9 cellular contexts compared by ENCODE assay signal in genomic region chr1:3453203-3453761, GRCh38. TPM values are rescaled to one million over a fixed set of nuclear protein-coding genes. Genes with fewer than 3 reads are reported as not detected.
A peak's percentile ranks its signal among the peaks of the same experiment; 100 is the strongest.
DNase-seq lines count a peak whose midpoint lies in the region; ATAC-seq and TF ChIP-seq lines count a peak whose summit lies in the region.
"Had no signal": no experiment of that assay in that cellular context is flagged by ENCODE, and none has a peak within 500 bp of the region (broad histone marks: within the 10 kb centered on the region; RNA-seq: fewer than 3 reads in every experiment).

No MANE protein-coding gene starts in this region.

- peaks cover 13% of the 10 kb centered on the region for H3K4me1 ChIP-seq in CD4-positive, alpha-beta memory T cell (ENCODE audit: insufficient read depth, low read length)
- H3K4me1 ChIP-seq in HEK293 (ENCODE audit: control insufficient read depth, insufficient read depth, low read length) (no peaks in the 10 kb centered on the region), OCI-LY7 (ENCODE audit: insufficient read depth, low read length, poor library complexity, severe bottlenecking) (no peaks in the 10 kb centered on the region), fibroblast of lung (ENCODE audit: control insufficient read depth, extremely low read depth, insufficient read depth, low read length) (no peaks in the 10 kb centered on the region)

- H3K4me3 ChIP-seq in CD4-positive, alpha-beta memory T cell (ENCODE audit: low read length in 2 of 2) = no peak overlapping the region
- no peak overlapping the region for H3K4me3 ChIP-seq in HEK293 (ENCODE audit: low read depth, low read length)
- H3K4me3 ChIP-seq in OCI-LY7 (ENCODE audit: low read depth, low read length, poor library complexity, severe bottlenecking) = no peak overlapping the region
- H3K4me3 ChIP-seq in fibroblast of lung (replicated peaks in 1 of 4; ENCODE audit: control extremely low read depth in 1 of 4, insufficient read depth in 1 of 4, low read depth in 3 of 4, low read length in 4 of 4) = no peak overlapping the region

- peak overlapping the region in 1 of 7 donors; percentile 43 for H3K27ac Mint-ChIP-seq in CD4-positive, alpha-beta memory T cell
- no peak overlapping the region for H3K27ac Mint-ChIP-seq in natural killer cell treated with Interleukin-12 subunit alpha and Interleukin-12 subunit beta and Interleukin-15 and Interleukin-18, amount 100 ng/mL, for 72 hours

- intact Hi-C loops in CD4-positive, alpha-beta memory T cell (cut with micrococcal nuclease) = loop anchor here (1.0 kb wide), 1 partner anchor 166 kb away; no protein-coding TSS in a partner anchor
- intact Hi-C loops in OCI-LY7 (cut with micrococcal nuclease; ENCODE audit: unreplicated experiment) = loop anchor here (2.0 kb wide), 2 partner anchors 32 to 166 kb away; no protein-coding TSS in a partner anchor

- H3K36me3 ChIP-seq in CD4-positive, alpha-beta memory T cell (ENCODE audit: insufficient read depth, low read length) = no peaks in the 10 kb centered on the region
- H3K36me3 ChIP-seq in HEK293 (ENCODE audit: control insufficient read depth in 2 of 2, insufficient read depth in 1 of 2, low read length in 2 of 2) (no peaks in the 10 kb centered on the region), OCI-LY7 (ENCODE audit: insufficient read depth, low read length) (no peaks in the 10 kb centered on the region), fibroblast of lung (ENCODE audit: control insufficient read depth, insufficient read depth, low read length) (no peaks in the 10 kb centered on the region)

- POLR2A ChIA-PET in CD4-positive, alpha-beta memory T cell (lab: Charles Lee; ENCODE audit: partially characterized antibody) = interaction anchor here (0.7 to 1.7 kb wide), 4 partner anchors 77 to 171 kb away, joined by 3 to 5 read pairs (median 5); no protein-coding TSS in a partner anchor
- POLR2A ChIA-PET in HEK293 (lab: Yijun Ruan, JAX) = interaction anchor here (0.6 to 1.5 kb wide), 6 partner anchors 12 to 166 kb away, joined by 3 to 6 read pairs (median 4); no protein-coding TSS in a partner anchor
- POLR2A ChIA-PET in OCI-LY7 (lab: Charles Lee) = interaction anchor here (0.7 kb wide), 2 partner anchors 11 to 16 kb away, joined by 3 to 4 read pairs; no protein-coding TSS in a partner anchor

- BruUV-seq in OCI-LY7 (replicated peaks; lab: Mats Ljungman, UMichigan) = no TSS peak

- peak overlapping the region; percentile 46 to 82 (median 66) for H3K4me3 Mint-ChIP-seq in CD4-positive, alpha-beta memory T cell
- no peak overlapping the region for H3K4me3 Mint-ChIP-seq in natural killer cell treated with Interleukin-12 subunit alpha and Interleukin-12 subunit beta and Interleukin-15 and Interleukin-18, amount 100 ng/mL, for 72 hours

- peaks cover 7 to 8% of the 10 kb centered on the region in 2 donors for H3K27me3 Mint-ChIP-seq in CD4-positive, alpha-beta memory T cell
- peaks cover 7 to 16% of the 10 kb centered on the region in 2 donors for H3K27me3 Mint-ChIP-seq in natural killer cell treated with Interleukin-12 subunit alpha and Interleukin-12 subunit beta and Interleukin-15 and Interleukin-18, amount 100 ng/mL, for 72 hours

- H4K20me1 ChIP-seq in OCI-LY7 (ENCODE audit: insufficient read depth, low read length) (no peaks in the 10 kb centered on the region; the same call in 1 of the 2 replicates), fibroblast of lung (ENCODE audit: control insufficient read depth, extremely low read depth, insufficient read depth, low read length) (no peaks in the 10 kb centered on the region)

- peaks cover 0 to 7% (median 2%) of the 10 kb centered on the region in 4 donors for H3K4me1 Mint-ChIP-seq in CD4-positive, alpha-beta memory T cell
- peaks cover 0 to 2% of the 10 kb centered on the region in 2 donors for H3K4me1 Mint-ChIP-seq in natural killer cell treated with Interleukin-12 subunit alpha and Interleukin-12 subunit beta and Interleukin-15 and Interleukin-18, amount 100 ng/mL, for 72 hours (ENCODE audit: low read depth in 2 of 2)

- CTCF ChIA-PET in CD4-positive, alpha-beta memory T cell (lab: Charles Lee; ENCODE audit: partially characterized antibody) = interaction anchor here (0.8 to 2.6 kb wide), 13 partner anchors 9 to 393 kb away, joined by 3 to 60 read pairs (median 5); no protein-coding TSS in a partner anchor
- CTCF ChIA-PET in HEK293 (lab: Yijun Ruan, JAX) (interaction anchor here (0.6 to 2.8 kb wide), 41 partner anchors 9 to 429 kb away, joined by 3 to 67 read pairs (median 5); partner anchors contain the start of gene TP73), OCI-LY7 (lab: Charles Lee; ENCODE audit: unreplicated experiment) (interaction anchor here (1.1 kb wide), 1 partner anchor 32 kb away, joined by 3 read pairs; no protein-coding TSS in a partner anchor)

- H3K9ac ChIP-seq in fibroblast of lung (ENCODE audit: insufficient read depth, low read length) = no peak overlapping the region

- H3K9me3 ChIP-seq in CD4-positive, alpha-beta memory T cell (ENCODE audit: control insufficient read depth in 1 of 2, low read length in 2 of 2) = no peaks in the 10 kb centered on the region
- H3K9me3 ChIP-seq in HEK293 (ENCODE audit: control insufficient read depth, insufficient read depth, low read depth, low read length) (no peaks in the 10 kb centered on the region), OCI-LY7 (ENCODE audit: low read length) (no peaks in the 10 kb centered on the region), fibroblast of lung (ENCODE audit: control insufficient read depth, insufficient read depth, low read depth, low read length) (no peaks in the 10 kb centered on the region)

- no peaks in the 10 kb centered on the region for H3K9me3 Mint-ChIP-seq in CD4-positive, alpha-beta memory T cell
- no peaks in the 10 kb centered on the region for H3K9me3 Mint-ChIP-seq in natural killer cell treated with Interleukin-12 subunit alpha and Interleukin-12 subunit beta and Interleukin-15 and Interleukin-18, amount 100 ng/mL, for 72 hours

- H3K79me2 ChIP-seq in OCI-LY7 (ENCODE audit: insufficient read depth, low read depth, low read length) (no peaks in the 10 kb centered on the region), fibroblast of lung (ENCODE audit: control insufficient read depth, insufficient read depth, low read length) (no peaks in the 10 kb centered on the region)

- DNase-seq in CD4-positive, alpha-beta memory T cell = peak; percentile 57 to 75 (median 64)
- DNase-seq in OCI-LY7 (ENCODE audit: low spot score) (peak; percentile 57), fibroblast of lung (ENCODE audit: low read depth in 2 of 2) (peak; percentile 33 to 57)
- peak; percentile 87 to 88 for DNase-seq in activated T-cell treated with anti-CD3 and anti-CD28 coated beads, Interleukin-2, amount 50 U/mL, for 48 hours
- DNase-seq in natural killer cell treated with Interleukin-12 subunit alpha and Interleukin-12 subunit beta and Interleukin-15 and Interleukin-18, amount 100 ng/mL, for 72 hours (ENCODE audit: low spot score) = peak; percentile 77
- DNase-seq in stimulated activated naive CD4-positive, alpha-beta T cell treated with Interleukin-2 at 50 U/mL for 16 hours (lab: John Stamatoyannopoulos, UW) = peak; percentile 41

- H2AFZ ChIP-seq in OCI-LY7 (ENCODE audit: low read length) = no peak overlapping the region
- no peak overlapping the region for H2AFZ ChIP-seq in fibroblast of lung (ENCODE audit: low read length)

- TF ChIP-seq CTCF in HEK293 (tag by site-specific recombination; IDR thresholded peaks at IDR 0.05) = peak; percentile 91
- TF ChIP-seq CTCF in OCI-LY7 (conservative IDR thresholded peaks at IDR 0.05; ENCODE audit: low read length) = peak; percentile 81
- TF ChIP-seq CTCF in fibroblast of lung (conservative IDR thresholded peaks at IDR 0.05 in 1 of 2, IDR thresholded peaks at IDR 0.05 in 1 of 2; ENCODE audit: low read depth in 1 of 2, low read length in 2 of 2) = peak; percentile 87 to 88

- peak; percentile 62 to 81 for ATAC-seq in natural killer cell treated with Interleukin-12 subunit alpha and Interleukin-12 subunit beta and Interleukin-15 and Interleukin-18, amount 100 ng/mL, for 72 hours
- no peak for ATAC-seq in GM21737 (IDR thresholded peaks at IDR 0.05; ENCODE audit: unreplicated experiment)

- H3K27ac ChIP-seq in CD4-positive, alpha-beta memory T cell (ENCODE audit: low read depth, low read length) = no peak overlapping the region
- H3K27ac ChIP-seq in HEK293 (ENCODE audit: extremely low read depth, low read depth, low read length) = no peak overlapping the region
- no peak overlapping the region for H3K27ac ChIP-seq in OCI-LY7 (ENCODE audit: low read depth, low read length, poor library complexity, severe bottlenecking)
- no peak overlapping the region for H3K27ac ChIP-seq in fibroblast of lung (ENCODE audit: insufficient read depth, low read length)

- H3K27me3 ChIP-seq in CD4-positive, alpha-beta memory T cell (ENCODE audit: insufficient read depth, low read length) = peaks cover 11% of the 10 kb centered on the region
- no peaks in the 10 kb centered on the region for H3K27me3 ChIP-seq in fibroblast of lung (ENCODE audit: control insufficient read depth, insufficient read depth, low read length)

- H3K36me3 Mint-ChIP-seq in CD4-positive, alpha-beta memory T cell = no peaks in the 10 kb centered on the region
- H3K36me3 Mint-ChIP-seq in natural killer cell treated with Interleukin-12 subunit alpha and Interleukin-12 subunit beta and Interleukin-15 and Interleukin-18, amount 100 ng/mL, for 72 hours = no peaks in the 10 kb centered on the region

- H3K9me2 ChIP-seq in OCI-LY7 (ENCODE audit: insufficient read depth, low read length) = no peaks in the 10 kb centered on the region

- no peak overlapping the region for H3K4me2 ChIP-seq in OCI-LY7 (ENCODE audit: low read length)
- H3K4me2 ChIP-seq in fibroblast of lung (ENCODE audit: extremely low read depth, insufficient read depth, low read length) = no peak overlapping the region

TF ChIP-seq in HEK293, 187 proteins besides CTCF, POLR2A, EP300 and RAD21 (continues in another document):
- TF ChIP-seq BCL11A (tag by site-specific recombination; IDR thresholded peaks at IDR 0.05; ENCODE audit: low read depth) (0 out of 2 replicates have a peak, but pooled peaks have one; percentile 18), IKZF3 (tag by site-specific recombination; IDR thresholded peaks at IDR 0.05) (peak; percentile 67), ZNF776 (tag by site-specific recombination; IDR thresholded peaks at IDR 0.05; ENCODE audit: borderline replicate concordance) (no peak), GLIS2 (tag by site-specific recombination; IDR thresholded peaks at IDR 0.05) (peak; percentile 91), ZNF621 (tag by site-specific recombination; IDR thresholded peaks at IDR 0.05) (no peak), SP3 (tag by site-specific recombination; IDR thresholded peaks at IDR 0.05) (peak; percentile 75), ZNF654 (tag by site-specific recombination; IDR thresholded peaks at IDR 0.05; ENCODE audit: low read depth) (peak; percentile 65)

RNA-seq across cellular contexts. Expression of gene ARHGEF16, which starts 1.2 kb away (rescaled TPM):
- under 1 TPM; 0.20 to 0.22 TPM for total RNA-seq in CD4-positive, alpha-beta memory T cell
- polyA plus RNA-seq in CD4-positive, alpha-beta memory T cell = under 1 TPM in 1 of 2 donors, not detected in 1; 0.16 TPM
- total RNA-seq in OCI-LY7 (2014; rRNA removed; shearing (Covaris generic)) = not detected in 2 replicates
- total RNA-seq in OCI-LY7 (2022) = not detected in 2 replicates
- under 0.01 and 0.17 TPM in 2 replicates for total RNA-seq in fibroblast of lung
- 0.02 and 0.21 TPM in 2 replicates for polyA plus RNA-seq in fibroblast of lung
- polyA plus RNA-seq in fibroblast of lung (2012) = 0.18 TPM in 1 of 2 replicates, not detected in the other
- 0.15 TPM in 1 of 2 replicates, not detected in the other for polyA minus RNA-seq in fibroblast of lung (ENCODE audit: low replicate concordance)
- total RNA-seq in natural killer cell treated with Interleukin-12 subunit alpha and Interleukin-12 subunit beta and Interleukin-15 and Interleukin-18, amount 100 ng/mL, for 72 hours = not detected
- total RNA-seq: T-helper 2 cell treated with Interferon-gamma antibody and Interleukin-4, amounts not matched to agents 100 ng/mL and 5 ng/mL, for 36 hours had no signal
